30 cellular contexts compared by ENCODE assay signal in the genomic region with DNA sequence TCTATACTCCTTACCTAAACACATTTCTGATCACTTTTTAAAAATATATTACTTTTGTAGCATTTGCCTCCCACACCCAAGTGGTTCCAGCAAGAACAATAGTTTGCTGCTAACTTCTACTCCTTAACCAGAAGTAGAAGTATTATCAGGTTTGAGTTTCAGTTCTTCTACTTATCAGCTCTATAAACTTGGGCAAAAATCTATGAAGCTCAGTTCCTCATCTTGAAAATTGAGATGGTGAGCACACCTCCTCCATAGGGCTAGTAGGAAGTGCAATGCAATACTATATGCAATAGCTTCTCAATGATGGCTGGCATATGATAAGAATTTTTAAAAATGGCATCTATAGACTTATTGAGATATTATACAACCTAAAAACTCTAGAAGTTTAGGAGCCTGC.
"Had no signal": no experiment of that assay in that cellular context is flagged by ENCODE, and none has a peak within 500 bp of the region (broad histone marks: within the 10 kb centered on the region; RNA-seq: fewer than 3 reads in every experiment).

No MANE protein-coding gene starts in this region.

- H3K4me3 Mint-ChIP-seq: activated CD4-positive, alpha-beta memory T cell treated with anti-CD3 and anti-CD28 coated beads, Interleukin-2, amount 10 ng/mL, durations not matched to agents 7 days and 5 days; activated CD4-positive, alpha-beta T cell treated with anti-CD3 and anti-CD28 coated beads, Interleukin-2, amount 10 ng/mL, durations not matched to agents 7 days and 5 days; activated naive CD4-positive, alpha-beta T cell treated with anti-CD3 and anti-CD28 coated beads for 36 hours; activated naive CD4-positive, alpha-beta T cell treated with anti-CD3 and anti-CD28 coated beads, Interleukin-2, amount 50 U/mL, for 24 hours; activated naive CD8-positive, alpha-beta T cell treated with anti-CD3 and anti-CD28 coated beads for 36 hours; activated naive CD8-positive, alpha-beta T cell treated with anti-CD3 and anti-CD28 coated beads, Interleukin-2, amount 50 U/mL, for 24 hours; activated T-helper 1 cell treated with anti-CD3 and anti-CD28 coated beads, Interleukin-12 subunit alpha, Interleukin-12 subunit beta, Interleukin-2, Interleukin-4 antibody, amounts not matched to agents 30 ng/mL and 10 ng/mL and 1 ng/mL, durations not matched to agents 14 hours and 24 hours and 36 hours; effector memory CD8-positive, alpha-beta T cell had no signal

- H3K4me1 Mint-ChIP-seq: activated CD4-positive, alpha-beta memory T cell treated with anti-CD3 and anti-CD28 coated beads, Interleukin-2, amount 10 ng/mL, durations not matched to agents 7 days and 5 days; activated CD4-positive, alpha-beta T cell treated with anti-CD3 and anti-CD28 coated beads, Interleukin-2, amount 10 ng/mL, durations not matched to agents 7 days and 5 days; activated naive CD4-positive, alpha-beta T cell treated with anti-CD3 and anti-CD28 coated beads, Interleukin-2, amount 50 U/mL, for 24 hours; activated naive CD8-positive, alpha-beta T cell treated with anti-CD3 and anti-CD28 coated beads for 36 hours; activated naive CD8-positive, alpha-beta T cell treated with anti-CD3 and anti-CD28 coated beads, Interleukin-2, amount 50 U/mL, for 24 hours had no signal

- H3K27me3 Mint-ChIP-seq: activated CD4-positive, alpha-beta memory T cell treated with anti-CD3 and anti-CD28 coated beads, Interleukin-2, amount 10 ng/mL, durations not matched to agents 7 days and 5 days; activated CD4-positive, alpha-beta T cell treated with anti-CD3 and anti-CD28 coated beads, Interleukin-2, amount 10 ng/mL, durations not matched to agents 7 days and 5 days; activated naive CD8-positive, alpha-beta T cell treated with anti-CD3 and anti-CD28 coated beads for 36 hours; effector memory CD8-positive, alpha-beta T cell had no signal

- H3K27me3 ChIP-seq: adrenal gland, body of pancreas, esophagus muscularis mucosa, foreskin keratinocyte, gastrocnemius medialis, heart left ventricle had no signal

- H3K27ac ChIP-seq: adrenal gland, body of pancreas, esophagus muscularis mucosa, foreskin keratinocyte, gastrocnemius medialis, heart left ventricle had no signal

- H3K4me3 ChIP-seq: adrenal gland, body of pancreas, esophagus muscularis mucosa, gastrocnemius medialis, heart left ventricle had no signal

- H3K27ac Mint-ChIP-seq: activated CD4-positive, alpha-beta memory T cell treated with anti-CD3 and anti-CD28 coated beads, Interleukin-2, amount 10 ng/mL, durations not matched to agents 7 days and 5 days; activated CD4-positive, alpha-beta T cell treated with anti-CD3 and anti-CD28 coated beads, Interleukin-2, amount 10 ng/mL, durations not matched to agents 7 days and 5 days; activated naive CD4-positive, alpha-beta T cell treated with anti-CD3 and anti-CD28 coated beads for 36 hours; activated naive CD4-positive, alpha-beta T cell treated with anti-CD3 and anti-CD28 coated beads, Interleukin-2, amount 50 U/mL, for 24 hours; activated naive CD8-positive, alpha-beta T cell treated with anti-CD3 and anti-CD28 coated beads for 36 hours; activated naive CD8-positive, alpha-beta T cell treated with anti-CD3 and anti-CD28 coated beads, Interleukin-2, amount 50 U/mL, for 24 hours; activated T-helper 1 cell treated with anti-CD3 and anti-CD28 coated beads, Interleukin-12 subunit alpha, Interleukin-12 subunit beta, Interleukin-2, Interleukin-4 antibody, amounts not matched to agents 30 ng/mL and 10 ng/mL and 1 ng/mL, durations not matched to agents 14 hours and 24 hours and 36 hours; activated T-helper 2 cell treated with anti-CD3 and anti-CD28 coated beads, Interferon-gamma antibody, Interleukin-2, Interleukin-4, amounts not matched to agents 10 μg/mL and 5 μg/mL and 100 μg/mL, durations not matched to agents 14 hours and 24 hours and 36 hours; effector memory CD8-positive, alpha-beta T cell had no signal

- H3K36me3 Mint-ChIP-seq: activated naive CD4-positive, alpha-beta T cell treated with anti-CD3 and anti-CD28 coated beads, Interleukin-2, amount 50 U/mL, for 24 hours; activated naive CD8-positive, alpha-beta T cell treated with anti-CD3 and anti-CD28 coated beads for 36 hours had no signal

- ATAC-seq: activated naive CD8-positive, alpha-beta T cell treated with anti-CD3 and anti-CD28 coated beads, Interleukin-2, amount 50 U/mL, for 24 hours; body of pancreas; effector memory CD8-positive, alpha-beta T cell; foreskin keratinocyte; gastrocnemius medialis; heart left ventricle had no signal

- H3K4me1 ChIP-seq: adrenal gland, body of pancreas, esophagus muscularis mucosa, foreskin keratinocyte, gastrocnemius medialis, heart left ventricle had no signal

- H3K9me3 Mint-ChIP-seq: activated CD4-positive, alpha-beta memory T cell treated with anti-CD3 and anti-CD28 coated beads, Interleukin-2, amount 10 ng/mL, durations not matched to agents 7 days and 5 days; activated CD4-positive, alpha-beta T cell treated with anti-CD3 and anti-CD28 coated beads, Interleukin-2, amount 10 ng/mL, durations not matched to agents 7 days and 5 days; activated naive CD4-positive, alpha-beta T cell treated with anti-CD3 and anti-CD28 coated beads for 36 hours; activated naive CD4-positive, alpha-beta T cell treated with anti-CD3 and anti-CD28 coated beads, Interleukin-2, amount 50 U/mL, for 24 hours; activated naive CD8-positive, alpha-beta T cell treated with anti-CD3 and anti-CD28 coated beads for 36 hours; activated naive CD8-positive, alpha-beta T cell treated with anti-CD3 and anti-CD28 coated beads, Interleukin-2, amount 50 U/mL, for 24 hours; activated T-helper 1 cell treated with anti-CD3 and anti-CD28 coated beads, Interleukin-12 subunit alpha, Interleukin-12 subunit beta, Interleukin-2, Interleukin-4 antibody, amounts not matched to agents 30 ng/mL and 10 ng/mL and 1 ng/mL, durations not matched to agents 14 hours and 24 hours and 36 hours; activated T-helper 2 cell treated with anti-CD3 and anti-CD28 coated beads, Interferon-gamma antibody, Interleukin-2, Interleukin-4, amounts not matched to agents 10 μg/mL and 5 μg/mL and 100 μg/mL, durations not matched to agents 14 hours and 24 hours and 36 hours had no signal

- DNase-seq: activated CD4-positive, alpha-beta memory T cell treated with anti-CD3 and anti-CD28 coated beads, Interleukin-2, amount 10 ng/mL, durations not matched to agents 7 days and 5 days; activated CD4-positive, alpha-beta T cell treated with anti-CD3 and anti-CD28 coated beads for 4 hours; activated CD4-positive, alpha-beta T cell treated with anti-CD3 and anti-CD28 coated beads, Interleukin-2, amount 10 ng/mL, durations not matched to agents 7 days and 5 days; activated CD4-positive, alpha-beta T cell treated with anti-CD3 and anti-CD28 coated beads, Interleukin-2, amount 50 U/mL, for 4 hours; activated CD4-positive, CD25-positive, alpha-beta regulatory T cell; activated CD4-positive, CD25-positive, alpha-beta regulatory T cell treated with anti-CD3 and anti-CD28 coated beads, Interleukin-2, amount 50 U/mL, for 72 hours; activated effector memory CD4-positive, alpha-beta T cell treated with anti-CD3 and anti-CD28 coated beads, Interleukin-2, amount 50 U/mL, for 16 hours; activated naive CD4-positive, alpha-beta T cell treated with anti-CD3 and anti-CD28 coated beads for 36 hours; activated naive CD8-positive, alpha-beta T cell treated with anti-CD3 and anti-CD28 coated beads for 36 hours; activated naive CD8-positive, alpha-beta T cell treated with anti-CD3 and anti-CD28 coated beads, Interleukin-2, amount 50 U/mL, for 24 hours; activated T-cell treated with anti-CD3 and anti-CD28 coated beads, Interleukin-2, amount 50 U/mL, for 48 hours; adrenal gland; amygdala; aorta; body of pancreas; caudate nucleus; cortex of kidney; dermis blood vessel endothelial cell; effector CD4-positive, alpha-beta T cell; effector memory CD8-positive, alpha-beta T cell; erythroblast; foreskin keratinocyte; gastrocnemius medialis; glutamatergic neuron; heart left ventricle; T-helper 2 cell had no signal
